ENCODE assay signal across 14 cellular contexts in genomic region chr13:31090921-31091624, GRCh38.
DNase-seq lines count a peak whose midpoint lies in the region; ATAC-seq and TF ChIP-seq lines count a peak whose summit lies in the region.
"Had no signal": no experiment of that assay in that cellular context is flagged by ENCODE, and none has a peak within 500 bp of the region (broad histone marks: within the 10 kb centered on the region; RNA-seq: fewer than 3 reads in every experiment).

No MANE protein-coding gene starts in this region.

- H3K9me3 ChIP-seq in body of pancreas (no peaks in the 10 kb centered on the region), left lung (no peaks in the 10 kb centered on the region), A673 (ENCODE audit: low read depth, low read length, poor library complexity, severe bottlenecking) (no peaks in the 10 kb centered on the region)

- CTCF ChIA-PET in A673 (lab: Charles Lee), result no interaction called here

- no peaks in the 10 kb centered on the region for H3K36me3 ChIP-seq in body of pancreas (replicated peaks in 1 of 2; ENCODE audit: insufficient read depth in 1 of 2, low read depth in 2 of 2)
- H3K36me3 ChIP-seq in left lung, result no peaks in the 10 kb centered on the region
- H3K36me3 ChIP-seq in A673 (ENCODE audit: insufficient read depth, low read length, poor library complexity, severe bottlenecking), result no peaks in the 10 kb centered on the region

- ATAC-seq in HG02798 (IDR thresholded peaks at IDR 0.05; ENCODE audit: poor library complexity, unreplicated experiment) (peak; percentile 47), body of pancreas (no peak), left lung (peak; percentile 59)

- POLR2A ChIA-PET in A673 (lab: Charles Lee; ENCODE audit: low non-redundant PET), result no interaction called here

- intact Hi-C loops in body of pancreas (cut with DNase I), result no loop called here
- intact Hi-C loops in left lung (cut with DNase I), result no loop called here
- intact Hi-C loops in A673 (cut with micrococcal nuclease; ENCODE audit: unreplicated experiment), result no loop called here

- no TSS peak for BruUV-seq in A673 (replicated peaks; lab: Mats Ljungman, UMichigan)

- WGBS in body of pancreas, 2 donors, result 6 to 9% methylated on average over 16 of the region's 16 CpGs

- H3K4me1 ChIP-seq in body of pancreas (peaks cover 4% of the 10 kb centered on the region), left lung (no peaks in the 10 kb centered on the region), A673 (ENCODE audit: insufficient read depth, low read length, poor library complexity, severe bottlenecking) (no peaks in the 10 kb centered on the region)

- no peak overlapping the region for H3K4me3 ChIP-seq in body of pancreas
- no peak overlapping the region for H3K4me3 ChIP-seq in left lung
- H3K4me3 ChIP-seq in A673 (ENCODE audit: low read depth, low read length, poor library complexity, severe bottlenecking), result no peak overlapping the region

- TF ChIP-seq POLR2A in body of pancreas (IDR thresholded peaks at IDR 0.05), result no peak

- DNase-seq in AG20443 (ENCODE audit: low spot score) (peak; percentile 34), body of pancreas (peak in 3 of 4 donors; percentile 7 to 30 (median 18)), left lung (peak in 1 of 2 donors; percentile 80), SW480 (ENCODE audit: low spot score) (no peak), middle frontal gyrus (ENCODE audit: extremely low spot score, low spot score) (no peak), SKM-1 (lab: John Stamatoyannopoulos, UW; ENCODE audit: unreplicated experiment) (no peak), A673 (ENCODE audit: low spot score) (no peak)
- DNase-seq: activated CD4-positive, alpha-beta T cell treated with anti-CD3 and anti-CD28 coated beads, Interleukin-2, amount 50 U/mL, for 1 hour; activated effector memory CD4-positive, alpha-beta T cell treated with Interleukin-2 at 50 U/mL for 16 hours; AML-193; central memory CD4-positive, alpha-beta T cell; kidney; SW 1271 had no signal

- H3K27ac ChIP-seq in body of pancreas (no peak overlapping the region), left lung (no peak overlapping the region), A673 (ENCODE audit: low read depth, low read length, poor library complexity, severe bottlenecking) (no peak overlapping the region)

- TF ChIP-seq CTCF in body of pancreas (IDR thresholded peaks at IDR 0.05), result no peak
- TF ChIP-seq CTCF in left lung (IDR thresholded peaks at IDR 0.05), result no peak
- no peak for TF ChIP-seq CTCF in A673 (conservative IDR thresholded peaks at IDR 0.05; ENCODE audit: low read depth, low read length)

- H3K27me3 ChIP-seq in body of pancreas (no peaks in the 10 kb centered on the region), left lung (peaks cover 0 to 21% of the 10 kb centered on the region in 2 donors), A673 (replicated peaks; ENCODE audit: insufficient read depth, low read depth, low read length, poor library complexity) (no peaks in the 10 kb centered on the region)

Comparison
In these comparisons a context has a peak if more than half of its experiments do, and no peak if none do; other contexts are left out.
1. DNase-seq: peak in AG20443 (single experiment) and body of pancreas (3 of 4); none in SW480 (single experiment), middle frontal gyrus (single experiment), SKM-1 (single experiment) and A673 (single experiment).